ENCODE assay signal across 8 cellular contexts in the genomic region with DNA sequence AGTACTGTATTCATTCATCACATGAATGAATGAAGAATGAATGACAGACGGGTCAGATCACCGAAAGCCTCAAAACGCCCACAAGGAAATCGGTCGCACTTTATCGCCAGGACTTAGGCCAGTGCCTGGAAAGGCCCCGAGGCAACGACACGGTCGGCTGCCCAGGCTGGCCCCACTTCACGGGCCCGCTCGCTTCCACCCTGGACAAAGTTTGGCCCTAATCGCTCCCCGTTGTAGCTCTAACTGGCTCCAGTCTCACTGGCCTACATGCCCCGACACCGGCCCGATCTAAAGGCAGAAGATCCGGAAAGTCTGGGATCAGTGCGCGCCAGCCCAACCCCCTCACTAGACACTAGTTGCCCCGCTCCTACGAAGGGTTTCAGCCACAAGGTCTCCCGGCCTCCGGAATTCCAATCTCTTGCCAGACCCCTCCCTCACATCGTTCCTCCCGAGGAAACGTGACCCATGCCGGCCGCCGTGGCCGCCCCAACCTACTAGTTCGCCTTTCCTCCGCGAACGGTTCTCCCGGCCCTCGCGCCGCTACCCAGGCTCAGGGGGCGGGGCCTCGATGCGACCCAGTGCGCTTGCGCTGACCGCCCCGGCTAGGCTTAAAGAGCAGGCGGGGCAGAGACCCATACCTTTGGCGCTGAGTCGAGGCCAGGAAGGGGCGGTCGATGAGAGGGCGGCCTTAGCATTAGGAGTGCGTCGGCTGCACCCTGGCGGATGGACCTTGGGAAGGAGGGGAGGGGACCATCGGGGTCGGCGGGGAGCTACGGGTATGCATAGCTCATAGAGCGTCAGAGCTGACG. TPM values are rescaled to one million over a fixed set of nuclear protein-coding genes. Genes with fewer than 3 reads are reported as not detected.
A peak's percentile ranks its signal among the peaks of the same experiment; 100 is the strongest.
DNase-seq lines count a peak whose midpoint lies in the region; ATAC-seq and TF ChIP-seq lines count a peak whose summit lies in the region.

A gene (minus strand): TSS at position 575 of the 809 bp plus-strand sequence. CDS start 3,954 bp downstream, outside the sequence.
A gene (plus strand): TSS at position 637 of the 809 bp plus-strand sequence. CDS start 22,138 bp downstream, outside the sequence.

- intact Hi-C loops in CD14-positive monocyte (cut with micrococcal nuclease): loop anchor here in 1 of 2 donors (1.0 to 10.0 kb wide), 4 partner anchors 63 to 139 kb away; a partner anchor contains a TSS

- H3K4me1 Mint-ChIP-seq in CD14-positive monocyte: peaks cover 16% of the 10 kb centered on the region

- TF ChIP-seq CTCF in CD14-positive monocyte (IDR thresholded peaks at IDR 0.05): no peak

- H3K9me3 Mint-ChIP-seq in CD14-positive monocyte: peaks cover 0 to 3% (median 0%) of the 10 kb centered on the region in 7 donors

- ATAC-seq in GM19328 (IDR thresholded peaks at IDR 0.05; ENCODE audit: unreplicated experiment): peak; percentile 76
- ATAC-seq in HG03520 (IDR thresholded peaks at IDR 0.05; ENCODE audit: unreplicated experiment): peak; percentile 71
- peak; percentile 93 for ATAC-seq in left lobe of liver

- DNase-seq in CD14-positive monocyte (ENCODE audit: low spot score) (peak; percentile 96), NCI-H526 treated with DMSO at 0.1 percent for 48 hours (lab: John Stamatoyannopoulos, UW) (peak; percentile 92), dedifferentiated amniotic fluid mesenchymal stem cell (ENCODE audit: extremely low spot score) (peak; percentile 91), left lobe of liver (ENCODE audit: low spot score) (peak; percentile 99)
- DNase-seq in activated CD4-positive, alpha-beta T cell treated with anti-CD3 and anti-CD28 coated beads, Interleukin-2, amount 50 U/mL, for 1 hour: peak; percentile 96
- DNase-seq in stimulated activated CD4-positive, alpha-beta T cell treated with anti-CD3 and anti-CD28 coated beads, Interleukin-2, amount 100 ng/mL, for 24 hours: peak; percentile 99 to 100

- H3K4me3 Mint-ChIP-seq in CD14-positive monocyte: peak within 1 kb of the TSS; percentile 97 to 99

- peaks cover 0 to 3% (median 0%) of the 10 kb centered on the region in 3 donors for H3K27me3 Mint-ChIP-seq in CD14-positive monocyte (ENCODE audit: low read depth in 3 of 3)

- peak within 1 kb of the TSS; percentile 96 to 99 (median 97) for H3K27ac Mint-ChIP-seq in CD14-positive monocyte

- peaks cover 0 to 3% of the 10 kb centered on the region in 2 donors for H3K36me3 Mint-ChIP-seq in CD14-positive monocyte

RNA-seq across cellular contexts. Expression of the first gene that starts in this region (rescaled TPM):
- polyA plus RNA-seq in CD14-positive monocyte: 10 to 100 TPM; 30.4 to 34.0 TPM
- 29.2 TPM for total RNA-seq in left lobe of liver

RNA-seq across cellular contexts. Expression of the second gene that starts in this region (rescaled TPM):
- not detected for polyA plus RNA-seq in CD14-positive monocyte
- 0.45 TPM for total RNA-seq in left lobe of liver

Comparison
In these comparisons a context has a peak if more than half of its experiments do, and no peak if none do; other contexts are left out.
1. Peak in every context shown above with its lines: DNase-seq and ATAC-seq.